15 cellular contexts compared by ENCODE assay signal in genomic region chr1:211985556-211986264, GRCh38.
DNase-seq lines count a peak whose midpoint lies in the region; ATAC-seq, FAIRE-seq and TF ChIP-seq lines count a peak whose summit lies in the region.
"Had no signal": no experiment of that assay in that cellular context is flagged by ENCODE, and none has a peak within 500 bp of the region (broad histone marks: within the 10 kb centered on the region; RNA-seq: fewer than 3 reads in every experiment).

No MANE protein-coding gene starts in this region.

- H3K79me2 ChIP-seq in MM.1S (ENCODE audit: low read length) = 0 out of 2 replicates have a peak, but pooled peaks cover 4% of the 10 kb centered on the region

- no peak overlapping the region for H2AFZ ChIP-seq in MM.1S (ENCODE audit: low read length)

- peaks cover 14% of the 10 kb centered on the region for H3K4me1 ChIP-seq in MM.1S (ENCODE audit: low read length)
- H3K4me1 ChIP-seq: Peyer's patch, prostate gland had no signal

- DNase-seq in GM18507 (ENCODE audit: extremely low spot score, insufficient read length, low read depth) (peak; percentile 11), MM.1S (peak; percentile 15), WERI-Rb-1 (no peak), retina (no peak), NCI-H82 (lab: John Stamatoyannopoulos, UW) (no peak), iPS-NIHi7 (ENCODE audit: extremely low spot score) (no peak)
- DNase-seq: activated T-cell treated with anti-CD3 and anti-CD28 coated beads, Interleukin-2, amount 50 U/mL, for 1 hour; C1 segment of cervical spinal cord; NCI-H2107; Peyer's patch had no signal

- no peaks in the 10 kb centered on the region for H3K9me2 ChIP-seq in MM.1S (replicated peaks; ENCODE audit: insufficient read depth, low read length)

- no peak for TF ChIP-seq CTCF in MM.1S (IDR thresholded peaks at IDR 0.05; ENCODE audit: low read length)
- no peak for TF ChIP-seq CTCF in WERI-Rb-1 (IDR thresholded peaks at IDR 0.05; ENCODE audit: low read depth, low read length)

- ATAC-seq in GM19452 (IDR thresholded peaks at IDR 0.05; ENCODE audit: unreplicated experiment) (peak; percentile 90), HG02885 (IDR thresholded peaks at IDR 0.05; ENCODE audit: poor library complexity, unreplicated experiment) (peak; percentile 97)

- H3K4me3 ChIP-seq in MM.1S (ENCODE audit: low read length) = no peak overlapping the region
- no peak overlapping the region for H3K4me3 ChIP-seq in WERI-Rb-1 (ENCODE audit: low read depth, low read length)
- H3K4me3 ChIP-seq: Peyer's patch, prostate gland, thoracic aorta had no signal

- H3K4me2 ChIP-seq in MM.1S (ENCODE audit: low read depth, low read length) = no peak overlapping the region

- H3K9me3 ChIP-seq in MM.1S (replicated peaks; ENCODE audit: insufficient read depth, low read length) (no peaks in the 10 kb centered on the region), WERI-Rb-1 (ENCODE audit: severe bottlenecking) (no peaks in the 10 kb centered on the region)
- H3K9me3 ChIP-seq: Peyer's patch, prostate gland, thoracic aorta had no signal

- peaks cover 8% of the 10 kb centered on the region; the same call in 1 of the 2 replicates for H3K36me3 ChIP-seq in MM.1S (replicated peaks; ENCODE audit: insufficient read depth, low read length)
- H3K36me3 ChIP-seq in WERI-Rb-1 = peaks cover 68% of the 10 kb centered on the region

- no peaks in the 10 kb centered on the region for H4K20me1 ChIP-seq in MM.1S (ENCODE audit: insufficient read depth, low read length)

- H3K9ac ChIP-seq in MM.1S (ENCODE audit: low read length) = no peak overlapping the region

- no peaks in the 10 kb centered on the region for H3F3A ChIP-seq in MM.1S (ENCODE audit: insufficient read depth, low read length)

- FAIRE-seq in GM18507 (lab: Jason Lieb, UNC) = peak; percentile 62
- FAIRE-seq: endometrium had no signal

- H3K27ac ChIP-seq in MM.1S (ENCODE audit: low read length) (no peak overlapping the region), WERI-Rb-1 (no peak overlapping the region)
- H3K27ac ChIP-seq: Peyer's patch, prostate gland, thoracic aorta had no signal

- no peaks in the 10 kb centered on the region for H3K27me3 ChIP-seq in MM.1S (replicated peaks; ENCODE audit: insufficient read depth, low read length)
- H3K27me3 ChIP-seq in WERI-Rb-1 (ENCODE audit: insufficient read depth, low read depth, severe bottlenecking) = no peaks in the 10 kb centered on the region
- H3K27me3 ChIP-seq: Peyer's patch had no signal

Comparison
In these comparisons a context has a peak if more than half of its experiments do, and no peak if none do; other contexts are left out.
1. DNase-seq: peak in GM18507 (single experiment) and MM.1S (single experiment); none in WERI-Rb-1 (single experiment), retina (single experiment), NCI-H82 (single experiment) and iPS-NIHi7 (single experiment).